1 cellular context compared by ENCODE assay signal in genomic region chr2:88451647-88452150, GRCh38.
TF ChIP-seq lines count a peak whose summit lies in the region.

No MANE protein-coding gene starts in this region.

TF ChIP-seq in HepG2, 621 proteins besides CTCF, POLR2A, EP300 and RAD21 (continued from another document):
- TF ChIP-seq USF2 (IDR thresholded peaks at IDR 0.05; ENCODE audit: low read depth, low read length) (no peak), USF2 (CRISPR knock-in tag; IDR thresholded peaks at IDR 0.05; ENCODE audit: borderline replicate concordance) (no peak), MLLT10 (CRISPR knock-in tag; IDR thresholded peaks at IDR 0.05) (no peak), ZNF350 (CRISPR knock-in tag; IDR thresholded peaks at IDR 0.05; ENCODE audit: borderline replicate concordance, low read depth) (no peak), ZNF674 (CRISPR knock-in tag; IDR thresholded peaks at IDR 0.05; ENCODE audit: low read depth) (no peak), ZFP82 (CRISPR knock-in tag; IDR thresholded peaks at IDR 0.05; ENCODE audit: borderline replicate concordance) (no peak), NFAT5 (CRISPR knock-in tag; IDR thresholded peaks at IDR 0.05) (no peak), ATF1 (CRISPR knock-in tag; IDR thresholded peaks at IDR 0.05) (no peak), ZNF33B (CRISPR knock-in tag; IDR thresholded peaks at IDR 0.05) (no peak), IRF1 (CRISPR knock-in tag; IDR thresholded peaks at IDR 0.05; ENCODE audit: low read depth) (no peak), MAFG (CRISPR knock-in tag; IDR thresholded peaks at IDR 0.05) (no peak)
TF ChIP-seq in HepG2: peak in this region for 0.
